In the genomic region with DNA sequence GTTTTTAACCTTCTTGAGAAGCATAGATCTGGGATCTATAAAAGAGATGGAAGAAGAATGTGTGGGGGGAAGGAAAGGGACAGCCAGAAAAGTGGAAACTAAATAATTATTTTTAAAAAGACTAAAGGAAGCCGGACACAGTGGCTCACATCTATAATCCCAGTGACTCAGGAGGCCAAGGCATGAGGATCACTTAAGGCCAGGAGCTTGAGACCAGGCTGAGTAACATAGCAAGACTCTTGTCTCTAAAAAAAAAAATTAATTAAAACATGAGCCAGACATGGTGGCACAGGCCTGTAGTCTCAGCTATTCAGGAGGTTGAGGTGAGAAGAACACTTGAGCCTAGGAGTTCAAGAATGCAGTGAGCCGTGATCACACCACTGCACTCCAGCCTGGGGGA, we compare ENCODE assay signal across 18 cellular contexts.
"Had no signal": no experiment of that assay in that cellular context is flagged by ENCODE, and none has a peak within 500 bp of the region (broad histone marks: within the 10 kb centered on the region; RNA-seq: fewer than 3 reads in every experiment).

No MANE protein-coding gene starts in this region.

- H3K9me3 ChIP-seq: mucosa of descending colon, neutrophil, right atrium auricular region, thyroid gland had no signal

- ATAC-seq: activated CD4-positive, CD25-positive, alpha-beta regulatory T cell treated with anti-CD3 and anti-CD28 coated beads, Interleukin-2, amount 50 U/mL, for 24 hours; activated CD8-positive, alpha-beta memory T cell treated with anti-CD3 and anti-CD28 coated beads, Interleukin-2, amount 10 ng/mL, durations not matched to agents 7 days and 5 days; left colon; mucosa of descending colon; naive thymus-derived CD8-positive, alpha-beta T cell had no signal

- H3K36me3 ChIP-seq: cardiac muscle cell, neutrophil, right atrium auricular region, thyroid gland had no signal

- H3K4me1 Mint-ChIP-seq: activated CD8-positive, alpha-beta memory T cell treated with anti-CD3 and anti-CD28 coated beads, Interleukin-2, amount 10 ng/mL, durations not matched to agents 7 days and 5 days; activated naive CD8-positive, alpha-beta T cell treated with anti-CD3 and anti-CD28 coated beads, Interleukin-2, amount 10 ng/mL, durations not matched to agents 7 days and 5 days; naive thymus-derived CD8-positive, alpha-beta T cell had no signal

- H3K27ac Mint-ChIP-seq: activated CD8-positive, alpha-beta memory T cell treated with anti-CD3 and anti-CD28 coated beads, Interleukin-2, amount 10 ng/mL, durations not matched to agents 7 days and 5 days; activated naive CD8-positive, alpha-beta T cell treated with anti-CD3 and anti-CD28 coated beads, Interleukin-2, amount 10 ng/mL, durations not matched to agents 7 days and 5 days; activated T-cell treated with anti-CD3 and anti-CD28 coated beads, Interleukin-2, amount 50 U/mL, for 24 hours; naive thymus-derived CD8-positive, alpha-beta T cell; T-helper 2 cell treated with Interferon-gamma antibody and Interleukin-4, amounts not matched to agents 5 μg/mL and 100 μg/mL, for 36 hours had no signal

- H3K4me3 Mint-ChIP-seq: activated CD8-positive, alpha-beta memory T cell treated with anti-CD3 and anti-CD28 coated beads, Interleukin-2, amount 10 ng/mL, durations not matched to agents 7 days and 5 days; activated naive CD8-positive, alpha-beta T cell treated with anti-CD3 and anti-CD28 coated beads, Interleukin-2, amount 10 ng/mL, durations not matched to agents 7 days and 5 days; activated T-cell treated with anti-CD3 and anti-CD28 coated beads, Interleukin-2, amount 50 U/mL, for 24 hours; naive thymus-derived CD8-positive, alpha-beta T cell; T-helper 2 cell treated with Interferon-gamma antibody and Interleukin-4, amounts not matched to agents 5 μg/mL and 100 μg/mL, for 36 hours had no signal

- H3K36me3 Mint-ChIP-seq: activated CD8-positive, alpha-beta memory T cell treated with anti-CD3 and anti-CD28 coated beads, Interleukin-2, amount 10 ng/mL, durations not matched to agents 7 days and 5 days; activated naive CD8-positive, alpha-beta T cell treated with anti-CD3 and anti-CD28 coated beads, Interleukin-2, amount 10 ng/mL, durations not matched to agents 7 days and 5 days; naive thymus-derived CD8-positive, alpha-beta T cell had no signal

- DNase-seq: activated CD4-positive, alpha-beta T cell treated with anti-CD3 and anti-CD28 coated beads, Interleukin-2, amount 50 U/mL, for 4 hours; activated CD8-positive, alpha-beta memory T cell treated with anti-CD3 and anti-CD28 coated beads, Interleukin-2, amount 10 ng/mL, durations not matched to agents 7 days and 5 days; activated effector memory CD4-positive, alpha-beta T cell treated with anti-CD3 and anti-CD28 coated beads, Interleukin-2, amount 50 U/mL, for 16 hours; activated naive CD8-positive, alpha-beta T cell treated with anti-CD3 and anti-CD28 coated beads, Interleukin-2, amount 10 ng/mL, durations not matched to agents 7 days and 5 days; activated T-cell treated with anti-CD3 and anti-CD28 coated beads, Interleukin-2, amount 50 U/mL, for 24 hours; aorta; left colon; mucosa of descending colon; naive thymus-derived CD8-positive, alpha-beta T cell; posterior cingulate gyrus; small intestine; thyroid gland had no signal

- H3K9me3 Mint-ChIP-seq: activated naive CD8-positive, alpha-beta T cell treated with anti-CD3 and anti-CD28 coated beads, Interleukin-2, amount 10 ng/mL, durations not matched to agents 7 days and 5 days; T-helper 2 cell treated with Interferon-gamma antibody and Interleukin-4, amounts not matched to agents 5 μg/mL and 100 μg/mL, for 36 hours had no signal

- H3K27me3 Mint-ChIP-seq: activated CD8-positive, alpha-beta memory T cell treated with anti-CD3 and anti-CD28 coated beads, Interleukin-2, amount 10 ng/mL, durations not matched to agents 7 days and 5 days; activated naive CD8-positive, alpha-beta T cell treated with anti-CD3 and anti-CD28 coated beads, Interleukin-2, amount 10 ng/mL, durations not matched to agents 7 days and 5 days; activated T-cell treated with anti-CD3 and anti-CD28 coated beads, Interleukin-2, amount 50 U/mL, for 24 hours had no signal

- H3K4me1 ChIP-seq: right atrium auricular region, thyroid gland had no signal

- H3K27ac ChIP-seq: cardiac muscle cell, neutrophil, right atrium auricular region, thyroid gland had no signal

- H3K27me3 ChIP-seq: cardiac muscle cell, neutrophil, right atrium auricular region, thyroid gland had no signal

- H3K4me3 ChIP-seq: cardiac muscle cell, lung, mucosa of descending colon, right atrium auricular region, thyroid gland had no signal
